In the genomic region with DNA sequence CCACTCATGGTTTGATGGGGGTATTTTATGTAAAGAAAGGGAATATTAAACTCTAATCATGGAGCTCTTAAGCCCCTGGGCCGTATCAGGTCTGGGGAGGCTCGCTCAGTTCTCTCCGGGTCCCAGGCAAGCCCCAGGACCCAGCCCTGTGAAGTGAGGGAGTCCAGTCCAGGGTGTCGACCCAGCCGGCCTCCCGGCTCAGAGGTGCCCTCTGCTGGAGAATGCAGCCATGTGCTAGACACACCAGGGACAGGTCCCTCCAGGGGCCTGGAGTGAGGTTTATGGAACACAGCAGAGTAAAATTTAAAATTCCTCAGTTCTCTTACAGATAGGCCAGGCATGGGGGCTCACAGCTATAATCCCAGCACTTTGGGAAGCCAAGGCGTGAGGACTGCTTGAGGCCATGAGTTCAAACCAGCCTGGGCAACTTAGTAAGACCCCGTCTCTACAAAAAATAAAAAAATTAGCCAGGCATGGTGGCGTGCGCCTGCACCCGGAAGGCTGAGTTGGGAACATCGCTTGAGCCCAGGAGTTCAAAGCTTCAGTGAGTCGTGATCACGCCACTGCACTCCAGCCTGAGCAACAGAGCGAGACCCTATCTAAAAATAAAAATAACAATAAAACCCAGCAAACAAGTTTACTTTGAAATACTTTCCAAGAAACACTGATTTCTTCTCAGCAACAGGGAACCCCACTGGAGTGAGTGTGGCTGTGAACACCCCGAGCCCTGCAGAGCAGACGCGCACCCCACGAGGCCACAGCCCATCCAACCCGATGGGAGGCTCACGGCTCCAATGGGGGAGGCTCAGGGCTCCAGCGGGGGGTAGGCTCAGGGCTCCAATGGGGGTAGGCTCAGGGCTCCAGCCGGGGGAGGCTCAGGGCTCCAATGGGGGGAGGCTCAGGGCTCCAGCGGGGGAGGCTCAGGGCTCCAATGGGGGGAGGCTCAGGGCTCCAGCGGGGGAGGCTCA, we compare ENCODE assay signal across 8 cellular contexts.
DNase-seq lines count a peak whose midpoint lies in the region; ATAC-seq and TF ChIP-seq lines count a peak whose summit lies in the region.

No MANE protein-coding gene starts in this region.

- DNase-seq in SIG-M5 treated with dmso at 0.1 percent for 504 hours (lab: John Stamatoyannopoulos, UW; ENCODE audit: unreplicated experiment) (peak; percentile 34), SIG-M5 (lab: John Stamatoyannopoulos, UW) (no peak), NCI-H2029 treated with DMSO at 0.1 percent for 48 hours (lab: John Stamatoyannopoulos, UW) (peak; percentile 1), coronary artery (ENCODE audit: low spot score) (no peak), lower lobe of right lung (peak; percentile 85)
- DNase-seq in activated CD4-positive, alpha-beta T cell treated with anti-CD3 and anti-CD28 coated beads, Interleukin-2, amount 50 U/mL, for 1 hour: peak; percentile 75
- DNase-seq in stimulated activated CD8-positive, alpha-beta memory T cell treated with anti-CD3 and anti-CD28 coated beads, Interleukin-15, amount 100 ng/mL, for 24 hours (ENCODE audit: low read depth): peak; percentile 30

- H3K4me1 ChIP-seq in lower lobe of right lung: peaks cover 14% of the 10 kb centered on the region

- peak; percentile 52 for TF ChIP-seq CTCF in coronary artery (IDR thresholded peaks at IDR 0.05)
- peak; percentile 90 for TF ChIP-seq CTCF in lower lobe of right lung (IDR thresholded peaks at IDR 0.05)

- H3K36me3 ChIP-seq in lower lobe of right lung: peaks cover 56% of the 10 kb centered on the region

- peak overlapping the region in 1 of 2 donors; percentile 32 for H3K27ac ChIP-seq in coronary artery
- no peak overlapping the region for H3K27ac ChIP-seq in lower lobe of right lung

- H3K4me3 ChIP-seq in coronary artery (no peak overlapping the region), lower lobe of right lung (no peak overlapping the region)

- ATAC-seq in lower lobe of right lung (peak; percentile 63 to 84), HG03045 (IDR thresholded peaks at IDR 0.05; ENCODE audit: unreplicated experiment) (no peak)

- H3K9me3 ChIP-seq in lower lobe of right lung: no peaks in the 10 kb centered on the region

- intact Hi-C loops in lower lobe of right lung (cut with DNase I): no loop called here

- no peaks in the 10 kb centered on the region for H3K27me3 ChIP-seq in lower lobe of right lung (ENCODE audit: low read depth)

Comparison
In these comparisons a context has a peak if more than half of its experiments do, and no peak if none do; other contexts are left out.
1. DNase-seq: peak in SIG-M5 treated with dmso at 0.1 percent for 504 hours (single experiment), NCI-H2029 treated with DMSO at 0.1 percent for 48 hours (single experiment), activated CD4-positive, alpha-beta T cell treated with anti-CD3 and anti-CD28 coated beads, Interleukin-2, amount 50 U/mL, for 1 hour (single experiment), lower lobe of right lung (single experiment) and stimulated activated CD8-positive, alpha-beta memory T cell treated with anti-CD3 and anti-CD28 coated beads, Interleukin-15, amount 100 ng/mL, for 24 hours (single experiment); none in SIG-M5 (single experiment) and coronary artery (single experiment).